8 cellular contexts compared by ENCODE assay signal in genomic region chrX:136880003-136880451, GRCh38. TPM values are rescaled to one million over a fixed set of nuclear protein-coding genes. Genes with fewer than 3 reads are reported as not detected.
DNase-seq lines count a peak whose midpoint lies in the region; ATAC-seq, FAIRE-seq and TF ChIP-seq lines count a peak whose summit lies in the region.

No MANE protein-coding gene starts in this region.

- no peak for TF ChIP-seq CTCF in bronchial epithelial cell (IDR thresholded peaks at IDR 0.05; ENCODE audit: insufficient read depth, low read length, severe bottlenecking)

- H3K27ac Mint-ChIP-seq in T-cell = peak overlapping the region; percentile 97 to 99

- peaks cover 3% of the 10 kb centered on the region for H3K36me3 ChIP-seq in bronchial epithelial cell (ENCODE audit: control insufficient read depth, insufficient read depth, low read length)

- POLR2A ChIA-PET in T-cell (lab: Charles Lee) = interaction anchor here (0.5 to 2.5 kb wide), 9 partner anchors 9 to 382 kb away, joined by 3 to 22 read pairs (median 5); partner anchors contain the start of gene HTATSF1 (in 1 of the 2)

- DNase-seq in DMS 273 (lab: John Stamatoyannopoulos, UW; ENCODE audit: unreplicated experiment) = peak; percentile 56
- DNase-seq in DMS 273 treated with DMSO at 0.1 percent for 48 hours (lab: John Stamatoyannopoulos, UW) = no peak
- peak in 29 of 34 experiments; percentile 12 to 53 (median 31) for DNase-seq in T-cell
- DNase-seq in bronchial epithelial cell (ENCODE audit: low read depth) = no peak
- DNase-seq in kidney tubule cell (ENCODE audit: low spot score) = peak; percentile 21
- peak; percentile 0 to 2 for DNase-seq in stimulated activated CD8-positive, alpha-beta memory T cell treated with anti-CD3 and anti-CD28 coated beads, Interleukin-2, amount 100 ng/mL, for 1 hour (ENCODE audit: low read depth in 2 of 2)
- no peak for DNase-seq in DMS153 treated with DMSO at 0.1 percent for 48 hours (lab: John Stamatoyannopoulos, UW; ENCODE audit: unreplicated experiment)

- no peaks in the 10 kb centered on the region for H3K9me3 Mint-ChIP-seq in T-cell

- peaks cover 18% of the 10 kb centered on the region for H3K36me3 Mint-ChIP-seq in T-cell

- ATAC-seq in HG03135 (IDR thresholded peaks at IDR 0.05; ENCODE audit: unreplicated experiment) = peak; percentile 24
- ATAC-seq in T-cell (replicated peaks in 1 of 4) = peak; percentile 33 to 42 (median 34)

- peaks cover 15 to 24% (median 20%) of the 10 kb centered on the region in 3 donors for H3K4me1 Mint-ChIP-seq in T-cell

- peak overlapping the region; percentile 71 for H3K4me3 ChIP-seq in bronchial epithelial cell (ENCODE audit: low read depth, low read length)

- CTCF ChIA-PET in T-cell (lab: Charles Lee) = interaction anchor here in 1 of 2 donors (0.9 to 1.0 kb wide), 2 partner anchors 29 to 45 kb away, joined by 3 to 6 read pairs; no protein-coding TSS in a partner anchor

- peak overlapping the region; percentile 94 to 96 (median 96) for H3K4me3 Mint-ChIP-seq in T-cell

- peaks cover 0 to 3% of the 10 kb centered on the region in 2 donors for H3K27me3 Mint-ChIP-seq in T-cell

- FAIRE-seq in bronchial epithelial cell (lab: Jason Lieb, UNC) = no peak

- no peaks in the 10 kb centered on the region for H3K27me3 ChIP-seq in bronchial epithelial cell (ENCODE audit: control insufficient read depth, insufficient read depth, low read length)

RNA-seq across cellular contexts. Expression of gene RBMX, which starts 0.5 kb away (rescaled TPM):
- total RNA-seq in T-cell (100 to 1,000 TPM; 203 to 281 (median 209) TPM), bronchial epithelial cell (99.3 and 115 TPM in 2 replicates)

Comparison
In these comparisons a context has a peak if more than half of its experiments do, and no peak if none do; other contexts are left out.
1. DNase-seq: peak in DMS 273 (single experiment), T-cell (29 of 34), kidney tubule cell (single experiment) and stimulated activated CD8-positive, alpha-beta memory T cell treated with anti-CD3 and anti-CD28 coated beads, Interleukin-2, amount 100 ng/mL, for 1 hour (2 of 2); none in DMS 273 treated with DMSO at 0.1 percent for 48 hours (single experiment), bronchial epithelial cell (single experiment) and DMS153 treated with DMSO at 0.1 percent for 48 hours (single experiment).